ENCODE assay signal across 1 cellular context in the genomic region with DNA sequence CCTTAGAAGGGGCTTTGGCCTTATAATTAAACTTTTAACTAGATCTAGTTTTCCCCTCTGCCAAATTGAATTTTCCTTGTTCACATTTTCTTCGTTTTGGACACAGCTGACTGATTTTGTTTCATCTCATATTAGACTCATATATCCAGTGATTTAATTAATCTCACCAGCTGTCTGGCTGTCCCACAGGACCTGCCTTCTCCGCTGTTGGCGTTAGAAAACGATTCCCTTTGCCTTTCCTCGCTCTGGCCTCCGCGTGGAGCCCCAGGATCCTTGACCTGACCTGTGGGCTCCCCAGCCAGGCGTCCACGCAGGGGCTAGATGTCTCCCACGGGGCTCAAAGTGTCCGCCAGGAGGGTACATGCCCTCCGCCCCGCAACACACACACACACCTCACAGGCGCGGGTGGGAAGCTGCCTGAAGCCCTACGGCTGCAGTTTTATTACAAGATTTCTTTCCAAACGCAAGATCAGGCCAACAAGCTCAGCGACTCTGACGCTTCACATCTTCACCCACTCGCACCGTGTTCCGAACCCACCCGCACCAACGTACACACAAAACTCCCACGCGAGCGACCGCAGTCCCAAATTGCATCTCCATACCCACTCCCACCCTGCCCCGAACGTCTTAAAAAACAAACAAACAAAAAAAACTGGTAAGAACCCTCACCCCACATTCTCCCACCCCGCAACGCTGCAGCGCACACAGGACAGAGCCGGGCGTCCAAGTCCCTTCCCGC.
TF ChIP-seq lines count a peak whose summit lies in the region.

No MANE protein-coding gene starts in this region.

TF ChIP-seq in H1, 55 proteins besides CTCF, POLR2A, EP300 and RAD21:
- TF ChIP-seq HDAC6 (IDR thresholded peaks at IDR 0.05; ENCODE audit: low read depth, low read length) (no peak), SIN3A (conservative IDR thresholded peaks at IDR 0.05 in 1 of 2, IDR thresholded peaks at IDR 0.05 in 1 of 2; ENCODE audit: low read depth in 1 of 2, low read length in 2 of 2) (0 out of 4 replicates have a peak, but pooled peaks of 1 of the 2 experiments have one; percentile 2)
